1 cellular context compared by ENCODE assay signal in the genomic region with DNA sequence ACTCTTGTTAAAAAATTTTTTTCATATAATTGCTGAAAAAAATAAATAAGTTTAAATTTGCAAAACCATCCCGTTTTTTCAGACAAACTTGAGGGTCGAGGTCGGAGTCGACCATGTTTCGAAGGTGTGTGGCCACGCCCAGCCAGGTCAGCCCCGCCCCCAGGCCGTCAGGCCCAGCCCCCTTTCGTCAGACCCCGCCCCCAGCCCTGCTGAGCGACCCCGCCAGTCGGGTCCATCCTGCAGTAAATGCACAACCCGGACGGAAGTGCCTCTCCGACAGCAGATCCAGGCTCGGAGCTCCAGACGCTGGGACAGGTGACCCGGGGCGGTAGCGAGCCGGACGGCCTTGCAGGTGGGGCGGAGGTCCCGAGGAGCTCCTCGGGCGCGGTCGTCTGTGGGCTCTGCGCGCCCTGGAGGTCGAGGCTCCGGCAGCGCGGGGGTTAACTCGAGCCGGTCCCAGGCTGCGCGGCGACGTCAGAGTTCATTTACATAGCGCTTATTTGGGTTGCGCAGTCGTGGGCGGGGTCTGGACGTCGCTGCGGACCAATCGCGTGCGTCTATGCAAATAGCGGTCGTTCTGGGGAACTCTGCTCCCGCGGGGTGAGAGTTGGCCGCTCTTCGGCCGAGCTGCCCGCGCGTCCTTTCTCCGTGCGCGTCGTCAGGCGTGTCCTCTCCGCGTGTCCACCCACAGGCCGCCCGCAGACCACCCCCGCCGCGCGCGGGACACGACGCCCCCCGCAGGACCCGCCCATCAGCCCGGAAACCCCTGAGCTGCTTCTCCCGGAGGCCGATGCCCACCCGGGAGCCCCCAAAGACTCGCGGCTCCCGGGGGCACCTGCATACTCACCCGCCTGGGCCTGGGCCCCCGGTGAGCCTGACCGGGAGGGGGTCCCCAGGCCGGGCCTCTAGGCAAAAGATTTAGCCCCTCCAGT.
TF ChIP-seq lines count a peak whose summit lies in the region.

A gene with protein sequence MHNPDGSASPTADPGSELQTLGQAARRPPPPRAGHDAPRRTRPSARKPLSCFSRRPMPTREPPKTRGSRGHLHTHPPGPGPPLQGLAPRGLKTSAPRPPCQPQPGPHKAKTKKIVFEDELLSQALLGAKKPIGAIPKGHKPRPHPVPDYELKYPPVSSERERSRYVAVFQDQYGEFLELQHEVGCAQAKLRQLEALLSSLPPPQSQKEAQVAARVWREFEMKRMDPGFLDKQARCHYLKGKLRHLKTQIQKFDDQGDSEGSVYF (plus strand): TSS at position 225 of the 932 bp plus-strand sequence. CDS start 22 bp downstream, at position 247.

TF ChIP-seq in HepG2, 621 proteins besides CTCF, POLR2A, EP300 and RAD21 (continued from another document and continues in another):
- TF ChIP-seq, protein P1, sequence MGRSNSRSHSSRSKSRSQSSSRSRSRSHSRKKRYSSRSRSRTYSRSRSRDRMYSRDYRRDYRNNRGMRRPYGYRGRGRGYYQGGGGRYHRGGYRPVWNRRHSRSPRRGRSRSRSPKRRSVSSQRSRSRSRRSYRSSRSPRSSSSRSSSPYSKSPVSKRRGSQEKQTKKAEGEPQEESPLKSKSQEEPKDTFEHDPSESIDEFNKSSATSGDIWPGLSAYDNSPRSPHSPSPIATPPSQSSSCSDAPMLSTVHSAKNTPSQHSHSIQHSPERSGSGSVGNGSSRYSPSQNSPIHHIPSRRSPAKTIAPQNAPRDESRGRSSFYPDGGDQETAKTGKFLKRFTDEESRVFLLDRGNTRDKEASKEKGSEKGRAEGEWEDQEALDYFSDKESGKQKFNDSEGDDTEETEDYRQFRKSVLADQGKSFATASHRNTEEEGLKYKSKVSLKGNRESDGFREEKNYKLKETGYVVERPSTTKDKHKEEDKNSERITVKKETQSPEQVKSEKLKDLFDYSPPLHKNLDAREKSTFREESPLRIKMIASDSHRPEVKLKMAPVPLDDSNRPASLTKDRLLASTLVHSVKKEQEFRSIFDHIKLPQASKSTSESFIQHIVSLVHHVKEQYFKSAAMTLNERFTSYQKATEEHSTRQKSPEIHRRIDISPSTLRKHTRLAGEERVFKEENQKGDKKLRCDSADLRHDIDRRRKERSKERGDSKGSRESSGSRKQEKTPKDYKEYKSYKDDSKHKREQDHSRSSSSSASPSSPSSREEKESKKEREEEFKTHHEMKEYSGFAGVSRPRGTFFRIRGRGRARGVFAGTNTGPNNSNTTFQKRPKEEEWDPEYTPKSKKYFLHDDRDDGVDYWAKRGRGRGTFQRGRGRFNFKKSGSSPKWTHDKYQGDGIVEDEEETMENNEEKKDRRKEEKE (IDR thresholded peaks at IDR 0.05) = no peak
- TF ChIP-seq TCF12 (IDR thresholded peaks at IDR 0.05) (no peak), TCF12 (CRISPR knock-in tag; IDR thresholded peaks at IDR 0.05) (peak; percentile 77), SNRNP70 (IDR thresholded peaks at IDR 0.05; ENCODE audit: low read depth, low read length) (no peak), ZNF546 (CRISPR knock-in tag; conservative IDR thresholded peaks at IDR 0.05) (no peak), GTF3A (CRISPR knock-in tag; conservative IDR thresholded peaks at IDR 0.05) (no peak), GABPA (IDR thresholded peaks at IDR 0.05; ENCODE audit: low read depth, low read length) (no peak), GABPA (CRISPR knock-in tag; IDR thresholded peaks at IDR 0.05; ENCODE audit: low read depth) (peak; percentile 44; the same call in 1 of the 2 replicates), ETV6 (CRISPR knock-in tag; conservative IDR thresholded peaks at IDR 0.05) (no peak), RFXANK (CRISPR knock-in tag; IDR thresholded peaks at IDR 0.05) (0 out of 2 replicates have a peak, but pooled peaks have one; percentile 38), ZNF484 (CRISPR knock-in tag; IDR thresholded peaks at IDR 0.05; ENCODE audit: borderline replicate concordance, low read depth) (no peak), CBFB (CRISPR knock-in tag; IDR thresholded peaks at IDR 0.05) (no peak), ZNF337 (CRISPR knock-in tag; IDR thresholded peaks at IDR 0.05; ENCODE audit: borderline replicate concordance, low read depth) (no peak), PLRG1 (conservative IDR thresholded peaks at IDR 0.05) (no peak), ZNF660 (CRISPR knock-in tag; IDR thresholded peaks at IDR 0.05; ENCODE audit: borderline replicate concordance, low read depth) (no peak), RFX3 (CRISPR knock-in tag; IDR thresholded peaks at IDR 0.05) (no peak), AGO1 (IDR thresholded peaks at IDR 0.05; ENCODE audit: low read depth, low read length, poor library complexity, severe bottlenecking) (peak; percentile 26), PRPF4 (IDR thresholded peaks at IDR 0.05; ENCODE audit: low read depth, low read length, poor library complexity, severe bottlenecking) (no peak), NCOR1 (IDR thresholded peaks at IDR 0.05; ENCODE audit: borderline replicate concordance, low read length) (peak; percentile 73; the same call in 1 of the 2 replicates), CREM (IDR thresholded peaks at IDR 0.05) (peak; percentile 31; the same call in 1 of the 2 replicates), CREM (CRISPR knock-in tag; IDR thresholded peaks at IDR 0.05) (no peak), ZNF180 (CRISPR knock-in tag; IDR thresholded peaks at IDR 0.05; ENCODE audit: borderline replicate concordance, low read depth) (no peak), SUZ12 (IDR thresholded peaks at IDR 0.05; ENCODE audit: low read depth, low read length) (no peak), POLR2G (IDR thresholded peaks at IDR 0.05; ENCODE audit: low read depth, low read length) (peak; percentile 92), TBX2 (CRISPR knock-in tag; IDR thresholded peaks at IDR 0.05; ENCODE audit: borderline replicate concordance) (peak; percentile 84), EHMT2 (IDR thresholded peaks at IDR 0.05; ENCODE audit: borderline replicate concordance, low read depth, low read length) (no peak)
- TF ChIP-seq, protein P2, sequence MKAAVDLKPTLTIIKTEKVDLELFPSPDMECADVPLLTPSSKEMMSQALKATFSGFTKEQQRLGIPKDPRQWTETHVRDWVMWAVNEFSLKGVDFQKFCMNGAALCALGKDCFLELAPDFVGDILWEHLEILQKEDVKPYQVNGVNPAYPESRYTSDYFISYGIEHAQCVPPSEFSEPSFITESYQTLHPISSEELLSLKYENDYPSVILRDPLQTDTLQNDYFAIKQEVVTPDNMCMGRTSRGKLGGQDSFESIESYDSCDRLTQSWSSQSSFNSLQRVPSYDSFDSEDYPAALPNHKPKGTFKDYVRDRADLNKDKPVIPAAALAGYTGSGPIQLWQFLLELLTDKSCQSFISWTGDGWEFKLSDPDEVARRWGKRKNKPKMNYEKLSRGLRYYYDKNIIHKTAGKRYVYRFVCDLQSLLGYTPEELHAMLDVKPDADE (CRISPR knock-in tag; IDR thresholded peaks at IDR 0.05) = 0 out of 2 replicates have a peak, but pooled peaks have one; percentile 63
- TF ChIP-seq, protein P3, sequence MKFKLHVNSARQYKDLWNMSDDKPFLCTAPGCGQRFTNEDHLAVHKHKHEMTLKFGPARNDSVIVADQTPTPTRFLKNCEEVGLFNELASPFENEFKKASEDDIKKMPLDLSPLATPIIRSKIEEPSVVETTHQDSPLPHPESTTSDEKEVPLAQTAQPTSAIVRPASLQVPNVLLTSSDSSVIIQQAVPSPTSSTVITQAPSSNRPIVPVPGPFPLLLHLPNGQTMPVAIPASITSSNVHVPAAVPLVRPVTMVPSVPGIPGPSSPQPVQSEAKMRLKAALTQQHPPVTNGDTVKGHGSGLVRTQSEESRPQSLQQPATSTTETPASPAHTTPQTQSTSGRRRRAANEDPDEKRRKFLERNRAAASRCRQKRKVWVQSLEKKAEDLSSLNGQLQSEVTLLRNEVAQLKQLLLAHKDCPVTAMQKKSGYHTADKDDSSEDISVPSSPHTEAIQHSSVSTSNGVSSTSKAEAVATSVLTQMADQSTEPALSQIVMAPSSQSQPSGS (CRISPR knock-in tag; IDR thresholded peaks at IDR 0.05) = peak; percentile 86
- TF ChIP-seq, protein P4, sequence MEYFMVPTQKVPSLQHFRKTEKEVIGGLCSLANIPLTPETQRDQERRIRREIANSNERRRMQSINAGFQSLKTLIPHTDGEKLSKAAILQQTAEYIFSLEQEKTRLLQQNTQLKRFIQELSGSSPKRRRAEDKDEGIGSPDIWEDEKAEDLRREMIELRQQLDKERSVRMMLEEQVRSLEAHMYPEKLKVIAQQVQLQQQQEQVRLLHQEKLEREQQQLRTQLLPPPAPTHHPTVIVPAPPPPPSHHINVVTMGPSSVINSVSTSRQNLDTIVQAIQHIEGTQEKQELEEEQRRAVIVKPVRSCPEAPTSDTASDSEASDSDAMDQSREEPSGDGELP (IDR thresholded peaks at IDR 0.05; ENCODE audit: borderline replicate concordance, low read depth) = peak; percentile 60; the same call in 1 of the 2 replicates
- TF ChIP-seq, protein P5, sequence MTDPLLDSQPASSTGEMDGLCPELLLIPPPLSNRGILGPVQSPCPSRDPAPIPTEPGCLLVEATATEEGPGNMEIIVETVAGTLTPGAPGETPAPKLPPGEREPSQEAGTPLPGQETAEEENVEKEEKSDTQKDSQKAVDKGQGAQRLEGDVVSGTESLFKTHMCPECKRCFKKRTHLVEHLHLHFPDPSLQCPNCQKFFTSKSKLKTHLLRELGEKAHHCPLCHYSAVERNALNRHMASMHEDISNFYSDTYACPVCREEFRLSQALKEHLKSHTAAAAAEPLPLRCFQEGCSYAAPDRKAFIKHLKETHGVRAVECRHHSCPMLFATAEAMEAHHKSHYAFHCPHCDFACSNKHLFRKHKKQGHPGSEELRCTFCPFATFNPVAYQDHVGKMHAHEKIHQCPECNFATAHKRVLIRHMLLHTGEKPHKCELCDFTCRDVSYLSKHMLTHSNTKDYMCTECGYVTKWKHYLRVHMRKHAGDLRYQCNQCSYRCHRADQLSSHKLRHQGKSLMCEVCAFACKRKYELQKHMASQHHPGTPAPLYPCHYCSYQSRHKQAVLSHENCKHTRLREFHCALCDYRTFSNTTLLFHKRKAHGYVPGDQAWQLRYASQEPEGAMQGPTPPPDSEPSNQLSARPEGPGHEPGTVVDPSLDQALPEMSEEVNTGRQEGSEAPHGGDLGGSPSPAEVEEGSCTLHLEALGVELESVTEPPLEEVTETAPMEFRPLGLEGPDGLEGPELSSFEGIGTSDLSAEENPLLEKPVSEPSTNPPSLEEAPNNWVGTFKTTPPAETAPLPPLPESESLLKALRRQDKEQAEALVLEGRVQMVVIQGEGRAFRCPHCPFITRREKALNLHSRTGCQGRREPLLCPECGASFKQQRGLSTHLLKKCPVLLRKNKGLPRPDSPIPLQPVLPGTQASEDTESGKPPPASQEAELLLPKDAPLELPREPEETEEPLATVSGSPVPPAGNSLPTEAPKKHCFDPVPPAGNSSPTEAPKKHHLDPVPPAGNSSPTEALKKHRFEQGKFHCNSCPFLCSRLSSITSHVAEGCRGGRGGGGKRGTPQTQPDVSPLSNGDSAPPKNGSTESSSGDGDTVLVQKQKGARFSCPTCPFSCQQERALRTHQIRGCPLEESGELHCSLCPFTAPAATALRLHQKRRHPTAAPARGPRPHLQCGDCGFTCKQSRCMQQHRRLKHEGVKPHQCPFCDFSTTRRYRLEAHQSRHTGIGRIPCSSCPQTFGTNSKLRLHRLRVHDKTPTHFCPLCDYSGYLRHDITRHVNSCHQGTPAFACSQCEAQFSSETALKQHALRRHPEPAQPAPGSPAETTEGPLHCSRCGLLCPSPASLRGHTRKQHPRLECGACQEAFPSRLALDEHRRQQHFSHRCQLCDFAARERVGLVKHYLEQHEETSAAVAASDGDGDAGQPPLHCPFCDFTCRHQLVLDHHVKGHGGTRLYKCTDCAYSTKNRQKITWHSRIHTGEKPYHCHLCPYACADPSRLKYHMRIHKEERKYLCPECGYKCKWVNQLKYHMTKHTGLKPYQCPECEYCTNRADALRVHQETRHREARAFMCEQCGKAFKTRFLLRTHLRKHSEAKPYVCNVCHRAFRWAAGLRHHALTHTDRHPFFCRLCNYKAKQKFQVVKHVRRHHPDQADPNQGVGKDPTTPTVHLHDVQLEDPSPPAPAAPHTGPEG (CRISPR knock-in tag; IDR thresholded peaks at IDR 0.05) = no peak
- TF ChIP-seq, protein P6, sequence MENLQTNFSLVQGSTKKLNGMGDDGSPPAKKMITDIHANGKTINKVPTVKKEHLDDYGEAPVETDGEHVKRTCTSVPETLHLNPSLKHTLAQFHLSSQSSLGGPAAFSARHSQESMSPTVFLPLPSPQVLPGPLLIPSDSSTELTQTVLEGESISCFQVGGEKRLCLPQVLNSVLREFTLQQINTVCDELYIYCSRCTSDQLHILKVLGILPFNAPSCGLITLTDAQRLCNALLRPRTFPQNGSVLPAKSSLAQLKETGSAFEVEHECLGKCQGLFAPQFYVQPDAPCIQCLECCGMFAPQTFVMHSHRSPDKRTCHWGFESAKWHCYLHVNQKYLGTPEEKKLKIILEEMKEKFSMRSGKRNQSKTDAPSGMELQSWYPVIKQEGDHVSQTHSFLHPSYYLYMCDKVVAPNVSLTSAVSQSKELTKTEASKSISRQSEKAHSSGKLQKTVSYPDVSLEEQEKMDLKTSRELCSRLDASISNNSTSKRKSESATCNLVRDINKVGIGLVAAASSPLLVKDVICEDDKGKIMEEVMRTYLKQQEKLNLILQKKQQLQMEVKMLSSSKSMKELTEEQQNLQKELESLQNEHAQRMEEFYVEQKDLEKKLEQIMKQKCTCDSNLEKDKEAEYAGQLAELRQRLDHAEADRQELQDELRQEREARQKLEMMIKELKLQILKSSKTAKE (CRISPR knock-in tag; IDR thresholded peaks at IDR 0.05; ENCODE audit: borderline replicate concordance) = peak; percentile 61; the same call in 1 of the 2 replicates
- TF ChIP-seq, protein P7, sequence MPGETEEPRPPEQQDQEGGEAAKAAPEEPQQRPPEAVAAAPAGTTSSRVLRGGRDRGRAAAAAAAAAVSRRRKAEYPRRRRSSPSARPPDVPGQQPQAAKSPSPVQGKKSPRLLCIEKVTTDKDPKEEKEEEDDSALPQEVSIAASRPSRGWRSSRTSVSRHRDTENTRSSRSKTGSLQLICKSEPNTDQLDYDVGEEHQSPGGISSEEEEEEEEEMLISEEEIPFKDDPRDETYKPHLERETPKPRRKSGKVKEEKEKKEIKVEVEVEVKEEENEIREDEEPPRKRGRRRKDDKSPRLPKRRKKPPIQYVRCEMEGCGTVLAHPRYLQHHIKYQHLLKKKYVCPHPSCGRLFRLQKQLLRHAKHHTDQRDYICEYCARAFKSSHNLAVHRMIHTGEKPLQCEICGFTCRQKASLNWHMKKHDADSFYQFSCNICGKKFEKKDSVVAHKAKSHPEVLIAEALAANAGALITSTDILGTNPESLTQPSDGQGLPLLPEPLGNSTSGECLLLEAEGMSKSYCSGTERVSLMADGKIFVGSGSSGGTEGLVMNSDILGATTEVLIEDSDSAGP (CRISPR knock-in tag; IDR thresholded peaks at IDR 0.05; ENCODE audit: borderline replicate concordance) = peak; percentile 78; the same call in 1 of the 2 replicates
